ENCODE assay signal across 8 cellular contexts in genomic region chr13:32426191-32426980, GRCh38. TPM values are rescaled to one million over a fixed set of nuclear protein-coding genes. Genes with fewer than 3 reads are reported as not detected.
DNase-seq lines count a peak whose midpoint lies in the region; ATAC-seq, FAIRE-seq and TF ChIP-seq lines count a peak whose summit lies in the region.

No MANE protein-coding gene starts in this region.

- peak overlapping the region; percentile 89 for H3K27ac ChIP-seq in VCaP
- H3K27ac ChIP-seq in stomach smooth muscle (ENCODE audit: low read length), result peak overlapping the region; percentile 64

- FAIRE-seq in GM19239 (lab: Jason Lieb, UNC), result peak; percentile 96

- H3K27me3 ChIP-seq in BJ (ENCODE audit: control insufficient read depth, insufficient read depth, low read length), result no peaks in the 10 kb centered on the region
- H3K27me3 ChIP-seq in stomach smooth muscle (ENCODE audit: control insufficient read depth in 1 of 2, insufficient read depth in 2 of 2, low read length in 2 of 2), result no peaks in the 10 kb centered on the region

- H3K4me3 Mint-ChIP-seq in dendritic cell treated with granulocyte-macrophage colony-stimulating factor and Interleukin-4, amounts not matched to agents 40 ng/mL and 50 ng/mL, for 4 days, result peak overlapping the region; percentile 91
- peak overlapping the region; percentile 72 for H3K4me3 Mint-ChIP-seq in mesothelial cell of epicardium

- DNase-seq in BJ (ENCODE audit: low read depth) (no peak), GM19239 (ENCODE audit: insufficient read length, low spot score) (peak; percentile 59), mesothelial cell of epicardium (ENCODE audit: low spot score in 2 of 2, unreplicated experiment in 2 of 2) (no peak), NCI-H1092 (lab: John Stamatoyannopoulos, UW) (no peak)

- H3K36me3 ChIP-seq in BJ (ENCODE audit: control insufficient read depth, insufficient read depth, low read length) (no peaks in the 10 kb centered on the region), stomach smooth muscle (ENCODE audit: control insufficient read depth in 2 of 2, insufficient read depth in 2 of 2, low read length in 2 of 2) (no peaks in the 10 kb centered on the region)

- CTCF ChIA-PET in BJ (lab: Yijun Ruan, JAX), result interaction anchor here (1.6 kb wide), 1 partner anchor 12 kb away, joined by 8 read pairs; no protein-coding TSS in a partner anchor

- POLR2A ChIA-PET in BJ (lab: Charles Lee), result interaction anchor here (0.6 kb wide), 1 partner anchor 392 kb away, joined by 4 read pairs; no protein-coding TSS in a partner anchor

- H3K9me3 Mint-ChIP-seq in dendritic cell treated with granulocyte-macrophage colony-stimulating factor and Interleukin-4, amounts not matched to agents 40 ng/mL and 50 ng/mL, for 4 days, result no peaks in the 10 kb centered on the region
- H3K9me3 Mint-ChIP-seq in mesothelial cell of epicardium, result peaks cover 3% of the 10 kb centered on the region

- peaks cover 29% of the 10 kb centered on the region for H3K4me1 ChIP-seq in stomach smooth muscle (ENCODE audit: control insufficient read depth, insufficient read depth, low read length)

- intact Hi-C loops in dendritic cell treated with granulocyte-macrophage colony-stimulating factor and Interleukin-4, amounts not matched to agents 40 ng/mL and 50 ng/mL, for 4 days (cut with micrococcal nuclease), result loop anchor here (5.0 kb wide), 1 partner anchor 111 kb away; the partner anchor contains the start of gene N4BP2L2

- H3K27me3 Mint-ChIP-seq in dendritic cell treated with granulocyte-macrophage colony-stimulating factor and Interleukin-4, amounts not matched to agents 40 ng/mL and 50 ng/mL, for 4 days, result no peaks in the 10 kb centered on the region
- peaks cover 11% of the 10 kb centered on the region for H3K27me3 Mint-ChIP-seq in mesothelial cell of epicardium (ENCODE audit: low read depth)

- peak overlapping the region; percentile 75 to 80 for H3K9ac ChIP-seq in stomach smooth muscle (ENCODE audit: low read length in 2 of 2)

- H3K4me3 ChIP-seq in BJ (ENCODE audit: low read depth, low read length), result peak overlapping the region; percentile 52; the same call in 1 of the 2 replicates
- H3K4me3 ChIP-seq in stomach smooth muscle (ENCODE audit: low read length in 2 of 2), result peak overlapping the region; percentile 89 to 90

- H3K36me3 Mint-ChIP-seq in dendritic cell treated with granulocyte-macrophage colony-stimulating factor and Interleukin-4, amounts not matched to agents 40 ng/mL and 50 ng/mL, for 4 days (ENCODE audit: low read depth), result peaks cover 39% of the 10 kb centered on the region
- peaks cover 8% of the 10 kb centered on the region for H3K36me3 Mint-ChIP-seq in mesothelial cell of epicardium

- peaks cover 75% of the 10 kb centered on the region for H3K4me1 Mint-ChIP-seq in dendritic cell treated with granulocyte-macrophage colony-stimulating factor and Interleukin-4, amounts not matched to agents 40 ng/mL and 50 ng/mL, for 4 days (ENCODE audit: low read depth)
- H3K4me1 Mint-ChIP-seq in mesothelial cell of epicardium, result peaks cover 17% of the 10 kb centered on the region

- ATAC-seq in HG03457 (IDR thresholded peaks at IDR 0.05; ENCODE audit: unreplicated experiment), result peak; percentile 33

- H3K9me3 ChIP-seq in stomach smooth muscle (ENCODE audit: control insufficient read depth in 2 of 2, low read length in 2 of 2), result no peaks in the 10 kb centered on the region

- no peak for TF ChIP-seq CTCF in BJ (IDR thresholded peaks at IDR 0.05; ENCODE audit: insufficient read depth, low read depth, low read length)
- TF ChIP-seq CTCF in VCaP (conservative IDR thresholded peaks at IDR 0.05), result no peak
- TF ChIP-seq CTCF in mesothelial cell of epicardium (IDR thresholded peaks at IDR 0.05; ENCODE audit: unreplicated experiment), result no peak

- H3K27ac Mint-ChIP-seq in dendritic cell treated with granulocyte-macrophage colony-stimulating factor and Interleukin-4, amounts not matched to agents 40 ng/mL and 50 ng/mL, for 4 days, result peak overlapping the region; percentile 95
- peak overlapping the region; percentile 57 for H3K27ac Mint-ChIP-seq in mesothelial cell of epicardium

RNA-seq across cellular contexts. Expression of gene N4BP2L1, which starts 1.5 kb away (rescaled TPM):
- 0.43 and 1.2 TPM in 2 replicates for polyA plus RNA-seq in BJ (2011; rRNA removed)
- 0.33 TPM in 1 of 2 replicates, not detected in the other for polyA minus RNA-seq in BJ (2011; rRNA and poly(A)+ RNA removed)
- total RNA-seq in mesothelial cell of epicardium, result 12.6 to 13.7 TPM (median 13.4 TPM) in 3 replicates
